ENCODE assay signal across 10 cellular contexts in genomic region chr21:26136686-26137085, GRCh38. TPM values are rescaled to one million over a fixed set of nuclear protein-coding genes. Genes with fewer than 3 reads are reported as not detected.
DNase-seq lines count a peak whose midpoint lies in the region; ATAC-seq, FAIRE-seq and TF ChIP-seq lines count a peak whose summit lies in the region.
"Had no signal": no experiment of that assay in that cellular context is flagged by ENCODE, and none has a peak within 500 bp of the region (broad histone marks: within the 10 kb centered on the region; RNA-seq: fewer than 3 reads in every experiment).

No MANE protein-coding gene starts in this region.

- H3K36me3 ChIP-seq in GM12878 (ENCODE audit: control insufficient read depth in 2 of 2, insufficient read depth in 2 of 2, low read length in 1 of 2) (no peaks in the 10 kb centered on the region), OCI-LY7 (ENCODE audit: insufficient read depth, low read length) (no peaks in the 10 kb centered on the region)

- POLR2A ChIA-PET in GM12878 (lab: Charles Lee) = no interaction called here
- POLR2A ChIA-PET in OCI-LY7 (lab: Charles Lee) = no interaction called here

- no peak for TF ChIP-seq CTCF in GM12878 (IDR thresholded peaks at IDR 0.05 in 2 of 3, conservative IDR thresholded peaks at IDR 0.05 in 1 of 3; ENCODE audit: control insufficient read depth in 2 of 3, extremely low read depth in 1 of 3, insufficient read depth in 1 of 3, low read depth in 3 of 3, low read length in 3 of 3)
- no peak for TF ChIP-seq CTCF in OCI-LY7 (conservative IDR thresholded peaks at IDR 0.05; ENCODE audit: low read length)

- SMC1A ChIA-PET in GM12878 (lab: Charles Lee; ENCODE audit: uncharacterized antibody, unreplicated experiment) = no interaction called here

- no peaks in the 10 kb centered on the region for H3K27me3 ChIP-seq in GM12878 (replicated peaks in 1 of 2; ENCODE audit: control insufficient read depth in 2 of 2, insufficient read depth in 2 of 2, low read length in 1 of 2)

- no peak for TF ChIP-seq EP300 in GM12878 (IDR thresholded peaks at IDR 0.05; ENCODE audit: borderline replicate concordance in 1 of 2, control insufficient read depth in 1 of 2, low read depth in 2 of 2, low read length in 2 of 2)

- peak; percentile 99 for FAIRE-seq in GM12878 (lab: Jason Lieb, UNC)
- FAIRE-seq: bronchial epithelial cell had no signal

- H3K9me2 ChIP-seq in OCI-LY7 (ENCODE audit: insufficient read depth, low read length) = no peaks in the 10 kb centered on the region

- H4K20me1 ChIP-seq in GM12878 (ENCODE audit: control insufficient read depth, insufficient read depth) (no peaks in the 10 kb centered on the region), OCI-LY7 (ENCODE audit: insufficient read depth, low read length) (no peaks in the 10 kb centered on the region)

- 18% methylated on average over 6 of the region's 6 CpGs for WGBS in GM12878 (ENCODE audit: insufficient coverage, insufficient replicate concordance, low lambda C conversion rate, missing lambda C conversion rate)

- no peaks in the 10 kb centered on the region for H3K9me3 ChIP-seq in GM12878 (replicated peaks; ENCODE audit: control insufficient read depth, insufficient read depth, low read length)
- H3K9me3 ChIP-seq in OCI-LY7 (ENCODE audit: low read length) = no peaks in the 10 kb centered on the region

- no TSS peak for BruUV-seq in GM12878 (replicated peaks; lab: Mats Ljungman, UMichigan)
- no TSS peak for BruUV-seq in OCI-LY7 (replicated peaks; lab: Mats Ljungman, UMichigan)

- intact Hi-C loops in GM12878 (cut with micrococcal nuclease; ENCODE audit: unreplicated experiment) = no loop called here
- intact Hi-C loops in OCI-LY7 (cut with micrococcal nuclease; ENCODE audit: unreplicated experiment) = no loop called here

- H3K9ac ChIP-seq in GM12878 (ENCODE audit: control insufficient read depth, insufficient read depth, low read length) = no peak overlapping the region

- H3K4me1 ChIP-seq in GM12878 (ENCODE audit: control insufficient read depth, insufficient read depth, low read length) (peaks cover 5% of the 10 kb centered on the region), OCI-LY7 (ENCODE audit: insufficient read depth, low read length, poor library complexity, severe bottlenecking) (no peaks in the 10 kb centered on the region)

- peaks cover 2% of the 10 kb centered on the region; the same call in 1 of the 2 replicates for H3K79me2 ChIP-seq in GM12878 (ENCODE audit: control insufficient read depth, insufficient read depth, low read length)
- H3K79me2 ChIP-seq in OCI-LY7 (ENCODE audit: insufficient read depth, low read depth, low read length) = no peaks in the 10 kb centered on the region

- peak overlapping the region; percentile 51 for H3K27ac ChIP-seq in GM12878 (ENCODE audit: control insufficient read depth, insufficient read depth)
- H3K27ac ChIP-seq in OCI-LY7 (ENCODE audit: low read depth, low read length, poor library complexity, severe bottlenecking) = no peak overlapping the region

- in situ Hi-C loops in GM12878 (cut with MboI) = no loop called here

- no peak for TF ChIP-seq RAD21 in GM12878 (IDR thresholded peaks at IDR 0.05; ENCODE audit: insufficient read depth, low read depth, low read length)

- RAD21 ChIA-PET in GM12878 (lab: Charles Lee; ENCODE audit: unreplicated experiment) = interaction anchor here (0.6 kb wide), 1 partner anchor 429 kb away, joined by 3 read pairs; no protein-coding TSS in a partner anchor

- H3K4me2 ChIP-seq in GM12878 (ENCODE audit: control insufficient read depth, insufficient read depth) = peak overlapping the region; percentile 90
- no peak overlapping the region for H3K4me2 ChIP-seq in OCI-LY7 (ENCODE audit: low read length)

- CTCF ChIA-PET in GM12878 (lab: Yijun Ruan, JAX) = no interaction called here
- CTCF ChIA-PET in OCI-LY7 (lab: Charles Lee; ENCODE audit: unreplicated experiment) = no interaction called here

- ATAC-seq in GM18519 (IDR thresholded peaks at IDR 0.05; ENCODE audit: low FRiP score, unreplicated experiment) (peak; percentile 92), GM21515 (IDR thresholded peaks at IDR 0.05; ENCODE audit: unreplicated experiment) (peak; percentile 98), HG03280 (IDR thresholded peaks at IDR 0.05; ENCODE audit: unreplicated experiment) (peak; percentile 95), GM12878 (peak; percentile 97)

- H2AFZ ChIP-seq in GM12878 (ENCODE audit: control insufficient read depth, low read depth, low read length) (no peak overlapping the region), OCI-LY7 (ENCODE audit: low read length) (no peak overlapping the region)

- no peak overlapping the region; the same call in none of the 2 replicates for H3K4me3 ChIP-seq in GM12878
- H3K4me3 ChIP-seq in OCI-LY7 (ENCODE audit: low read depth, low read length, poor library complexity, severe bottlenecking) = no peak overlapping the region

- TF ChIP-seq POLR2A in GM12878 (IDR thresholded peaks at IDR 0.05; ENCODE audit: low read depth, low read length) = no peak

- DNase-seq in GM12878 (ENCODE audit: low read depth, low spot score) (peak; percentile 41), hippocampal formation (lab: John Stamatoyannopoulos, UW) (no peak), NCI-H2171 (lab: John Stamatoyannopoulos, UW) (no peak), NCI-H2029 treated with DMSO at 0.1 percent for 48 hours (lab: John Stamatoyannopoulos, UW) (no peak), OCI-LY7 (ENCODE audit: low spot score) (no peak)
- DNase-seq: NCI-H1048 had no signal

TF ChIP-seq in GM12878, 131 proteins besides CTCF, POLR2A, EP300 and RAD21 (continues in another document):
- peak; percentile 47; the same call in 1 of the 2 replicates for TF ChIP-seq PAX5 (IDR thresholded peaks at IDR 0.05; ENCODE audit: borderline replicate concordance, low read depth, low read length)
- TF ChIP-seq NR2F1 (conservative IDR thresholded peaks at IDR 0.05) = no peak
- TF ChIP-seq SREBF2 (IDR thresholded peaks at IDR 0.05; ENCODE audit: low read length) = no peak
- TF ChIP-seq PBX3 (IDR thresholded peaks at IDR 0.05; ENCODE audit: insufficient replicate concordance, low read depth, low read length) = peak; percentile 80
- TF ChIP-seq CREM (IDR thresholded peaks at IDR 0.05; ENCODE audit: low read depth) = 0 out of 2 replicates have a peak, but pooled peaks have one; percentile 53
- peak; percentile 72 for TF ChIP-seq IRF4 (IDR thresholded peaks at IDR 0.05; ENCODE audit: low read depth, low read length)
- TF ChIP-seq CBFB (IDR thresholded peaks at IDR 0.05; ENCODE audit: low read depth) = peak; percentile 82
- TF ChIP-seq RUNX3 (IDR thresholded peaks at IDR 0.05; ENCODE audit: low read length) = peak; percentile 96
- peak; percentile 36; the same call in 1 of the 2 replicates for TF ChIP-seq EED (IDR thresholded peaks at IDR 0.05; ENCODE audit: low read depth)
- 0 out of 4 replicates have a peak, but pooled peaks of 1 of the 2 experiments have one; percentile 33 for TF ChIP-seq ETV6 (conservative IDR thresholded peaks at IDR 0.05 in 1 of 2, IDR thresholded peaks at IDR 0.05 in 1 of 2; ENCODE audit: borderline replicate concordance in 1 of 2, low read depth in 1 of 2)
- TF ChIP-seq NFIC (IDR thresholded peaks at IDR 0.05; ENCODE audit: low read depth, low read length) = peak; percentile 33
- no peak for TF ChIP-seq STAT3 (IDR thresholded peaks at IDR 0.05; ENCODE audit: low read depth, low read length)
- no peak for TF ChIP-seq SPI1 (IDR thresholded peaks at IDR 0.05; ENCODE audit: borderline replicate concordance, insufficient read depth, low read depth, low read length)
- TF ChIP-seq BHLHE40 (IDR thresholded peaks at IDR 0.05; ENCODE audit: borderline replicate concordance in 1 of 2, low read depth in 2 of 2, low read length in 1 of 2) = no peak
- 0 out of 2 replicates have a peak, but pooled peaks have one; percentile 29 for TF ChIP-seq ATF7 (IDR thresholded peaks at IDR 0.05; ENCODE audit: low read depth)

RNA-seq across cellular contexts. Expression of gene APP, which starts 33.9 kb away (rescaled TPM):
- 98.9 and 115 TPM in 2 replicates for total RNA-seq in GM12878 (2013; cell fraction: nucleolus; rRNA removed)
- total RNA-seq in GM12878 (2014; rRNA removed) = 59.3 and 61.3 TPM in 2 replicates
- 48.8 and 50.7 TPM in 2 replicates for total RNA-seq in GM12878 (2014; rRNA removed; fragmentation: Illumina TruSeq; extraction: Trizol)
- 89.1 and 94.9 TPM in 2 replicates for total RNA-seq in GM12878 (2021)
- 41.9 TPM for polyA plus RNA-seq in GM12878 (2011; ENCODE audit: low read depth)
- polyA plus RNA-seq in GM12878 (2011; rRNA removed) = 48.2 and 62.2 TPM in 2 replicates
- 47.1 and 54.7 TPM in 2 replicates for polyA plus RNA-seq in GM12878 (2011; cell fraction: cytosol; rRNA removed)
- 44.0 and 49.0 TPM in 2 replicates for polyA plus RNA-seq in GM12878 (2011; cell fraction: nucleus; rRNA removed)
- 64.6 and 66.5 TPM in 2 replicates for polyA plus RNA-seq in GM12878 (2012)
- 88.2 and 90.9 TPM in 2 replicates for polyA plus RNA-seq in GM12878 (2014; fragmentation: Illumina TruSeq; extraction: Trizol)
- 10 to 100 TPM in 1 of 2 experiments, 1 to 10 TPM in 1; 8.8 to 15.4 TPM for polyA plus RNA-seq in GM12878 (2014; fragmentation: Nextera tagmentation; extraction: Ambion mirVana)
- 53.2 and 58.8 TPM in 2 replicates for polyA plus RNA-seq in GM12878 (2014; rRNA removed)
- polyA plus RNA-seq in GM12878 (2016; fragmentation: Nextera tagmentation; extraction: Ambion mirVana) = 10 to 100 TPM; 13.3 to 15.2 TPM
- 88.4 and 109 TPM in 2 replicates for polyA minus RNA-seq in GM12878 (2011; rRNA and poly(A)+ RNA removed)
- polyA minus RNA-seq in GM12878 (2011; cell fraction: cytosol; rRNA and poly(A)+ RNA removed) = 21.0 and 29.1 TPM in 2 replicates
- 44.5 and 76.0 TPM in 2 replicates for polyA minus RNA-seq in GM12878 (2011; cell fraction: nucleus; rRNA and poly(A)+ RNA removed)
- total RNA-seq in OCI-LY7 (2014; rRNA removed; shearing (Covaris generic)) = not detected in 2 replicates
- 0.55 TPM in 1 of 2 replicates, not detected in the other for total RNA-seq in OCI-LY7 (2022)

Comparison
In these comparisons a context has a peak if more than half of its experiments do, and no peak if none do; other contexts are left out.
1. RNA of gene APP, which starts 33.9 kb away (total RNA-seq): 48.8 to 115 TPM in GM12878; 0.55 TPM in OCI-LY7; every median in the first group is over 10 times any median in the second.
2. Peak in every context shown above with its lines, with median percentiles within 50 percentile points of each other: ATAC-seq.